21 cellular contexts compared by ENCODE assay signal in the genomic region with DNA sequence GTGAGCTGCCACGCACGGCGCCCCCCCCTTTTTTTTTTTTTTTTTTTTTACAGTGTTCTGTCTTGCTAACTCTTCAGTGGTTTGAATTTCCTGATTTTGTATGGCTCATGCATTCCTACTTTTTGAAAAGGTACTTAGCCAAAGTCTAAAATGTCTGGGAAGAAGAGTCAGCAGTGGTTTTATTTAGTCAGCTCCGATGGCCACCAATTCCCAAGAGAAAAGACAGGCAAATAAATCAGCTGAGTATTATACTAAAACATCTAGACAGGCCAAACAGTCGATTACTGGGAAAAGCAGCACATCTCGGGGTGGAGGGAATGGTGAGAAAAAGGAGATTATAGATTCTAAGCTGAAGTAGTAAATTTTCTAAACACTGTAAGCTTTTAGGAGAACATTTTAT.
"Had no signal": no experiment of that assay in that cellular context is flagged by ENCODE, and none has a peak within 500 bp of the region (broad histone marks: within the 10 kb centered on the region; RNA-seq: fewer than 3 reads in every experiment).

No MANE protein-coding gene starts in this region.

- DNase-seq: activated CD4-positive, alpha-beta T cell treated with anti-CD3 and anti-CD28 coated beads for 4 hours; activated CD4-positive, alpha-beta T cell treated with anti-CD3 and anti-CD28 coated beads, Interleukin-2, amount 50 U/mL, for 48 hours; activated CD4-positive, CD25-positive, alpha-beta regulatory T cell; activated CD8-positive, alpha-beta memory T cell treated with anti-CD3 and anti-CD28 coated beads, Interleukin-2, amount 50 U/mL, for 48 hours; activated naive CD4-positive, alpha-beta T cell treated with Interleukin-2 at 50 U/mL for 16 hours; activated naive CD8-positive, alpha-beta T cell treated with anti-CD3 and anti-CD28 coated beads for 36 hours; activated T-cell treated with anti-CD3 and anti-CD28 coated beads, Interleukin-2, amount 50 U/mL, for 4 hours; effector memory CD8-positive, alpha-beta T cell; kidney; naive thymus-derived CD8-positive, alpha-beta T cell; psoas muscle; right cardiac atrium; stimulated activated CD4-positive, alpha-beta T cell treated with anti-CD3 and anti-CD28 coated beads, Interleukin-1b, Interleukin-23, amount 100 ng/mL, for 48 hours; stimulated activated naive CD8-positive, alpha-beta T cell treated with anti-CD3 and anti-CD28 coated beads, Interleukin-15, amount 100 ng/mL, for 72 hours; T-helper 17 cell; uterus had no signal

- H3K4me3 ChIP-seq: breast epithelium, lung, psoas muscle, skin epidermis, suprapubic skin, tibial nerve, uterus had no signal
